1 cellular context compared by ENCODE assay signal in genomic region chr1:174021611-174022079, GRCh38.
TF ChIP-seq lines count a peak whose summit lies in the region.

No MANE protein-coding gene starts in this region.

TF ChIP-seq in K562, 482 proteins besides CTCF, POLR2A, EP300 and RAD21 (continued from another document and continues in another):
- TF ChIP-seq GTF3C2 (IDR thresholded peaks at IDR 0.05; ENCODE audit: borderline replicate concordance, extremely low read depth, insufficient read length) (no peak), GABPB2 (CRISPR knock-in tag; conservative IDR thresholded peaks at IDR 0.05) (no peak), KDM2B (CRISPR knock-in tag; IDR thresholded peaks at IDR 0.05) (no peak), NONO (IDR thresholded peaks at IDR 0.05; ENCODE audit: low read depth in 2 of 2, low read length in 1 of 2) (no peak), NCOA4 (IDR thresholded peaks at IDR 0.05; ENCODE audit: partially characterized antibody) (no peak), NFYB (IDR thresholded peaks at IDR 0.05; ENCODE audit: extremely low read depth, insufficient read length) (no peak), PRDM10 (IDR thresholded peaks at IDR 0.05; ENCODE audit: partially characterized antibody) (no peak), TARDBP (IDR thresholded peaks at IDR 0.05) (no peak), ZNF79 (CRISPR knock-in tag; IDR thresholded peaks at IDR 0.05; ENCODE audit: low read depth) (no peak), MED1 (CRISPR knock-in tag; IDR thresholded peaks at IDR 0.05; ENCODE audit: borderline replicate concordance) (no peak), ILF3 (IDR thresholded peaks at IDR 0.05; ENCODE audit: borderline replicate concordance) (no peak), SNIP1 (IDR thresholded peaks at IDR 0.05; ENCODE audit: low read depth) (no peak), ZC3H4 (CRISPR knock-in tag; IDR thresholded peaks at IDR 0.05; ENCODE audit: borderline replicate concordance) (peak; percentile 88; the same call in 1 of the 2 replicates), TBL1XR1 (IDR thresholded peaks at IDR 0.05; ENCODE audit: low read length in 2 of 2) (no peak), ZMIZ1 (IDR thresholded peaks at IDR 0.05; ENCODE audit: low read depth in 2 of 2, low read length in 2 of 2) (no peak), KAT8 (IDR thresholded peaks at IDR 0.05; ENCODE audit: low read depth) (no peak), HMGN3 (IDR thresholded peaks at IDR 0.05; ENCODE audit: borderline replicate concordance, extremely low read depth, insufficient read length, low read depth, low read length) (peak; percentile 15), ZNF445 (CRISPR knock-in tag; IDR thresholded peaks at IDR 0.05; ENCODE audit: low read depth) (no peak), KDM4B (IDR thresholded peaks at IDR 0.05; ENCODE audit: borderline replicate concordance in 2 of 2, low read depth in 1 of 2) (0 out of 4 replicates have a peak, but pooled peaks of 1 of the 2 experiments have one; percentile 22), SRSF3 (IDR thresholded peaks at IDR 0.05; ENCODE audit: insufficient read depth, low read length) (no peak), KLF6 (CRISPR knock-in tag; IDR thresholded peaks at IDR 0.05; ENCODE audit: borderline replicate concordance) (no peak), RREB1 (CRISPR knock-in tag; IDR thresholded peaks at IDR 0.05) (no peak), ERF (CRISPR knock-in tag; IDR thresholded peaks at IDR 0.05) (no peak), FOXJ3 (CRISPR knock-in tag; IDR thresholded peaks at IDR 0.05) (no peak), DMBX1 (CRISPR knock-in tag; IDR thresholded peaks at IDR 0.05; ENCODE audit: borderline replicate concordance) (no peak), STAG1 (CRISPR knock-in tag; IDR thresholded peaks at IDR 0.05; ENCODE audit: borderline replicate concordance) (peak; percentile 7), TGIF2 (CRISPR knock-in tag; IDR thresholded peaks at IDR 0.05) (peak; percentile 93; the same call in 1 of the 2 replicates), ZFP30 (CRISPR knock-in tag; IDR thresholded peaks at IDR 0.05; ENCODE audit: borderline replicate concordance) (no peak), ZBTB1 (CRISPR knock-in tag; IDR thresholded peaks at IDR 0.05; ENCODE audit: borderline replicate concordance, low read depth) (peak; percentile 86), NUFIP1 (IDR thresholded peaks at IDR 0.05; ENCODE audit: partially characterized antibody) (no peak), CBX1 (IDR thresholded peaks at IDR 0.05; ENCODE audit: low read depth) (peak; percentile 32; the same call in 1 of the 2 replicates), ZNF586 (CRISPR knock-in tag; conservative IDR thresholded peaks at IDR 0.05) (no peak), CCNT2 (IDR thresholded peaks at IDR 0.05; ENCODE audit: borderline replicate concordance, extremely low read depth, insufficient read length, low read depth, low read length) (peak; percentile 42), CREB3 (tag; conservative IDR thresholded peaks at IDR 0.05; ENCODE audit: low read depth) (no peak), BRF1 (IDR thresholded peaks at IDR 0.05; ENCODE audit: borderline replicate concordance, extremely low read depth, insufficient read length) (no peak), SLC30A9 (CRISPR knock-in tag; IDR thresholded peaks at IDR 0.05) (no peak), ADNP (tag; IDR thresholded peaks at IDR 0.05) (no peak), ZBTB5 (IDR thresholded peaks at IDR 0.05) (no peak), NFIX (CRISPR knock-in tag; IDR thresholded peaks at IDR 0.05; ENCODE audit: low read depth) (no peak), ZNF324 (CRISPR knock-in tag; IDR thresholded peaks at IDR 0.05) (no peak), ZNF395 (CRISPR knock-in tag; IDR thresholded peaks at IDR 0.05) (no peak), COPS2 (conservative IDR thresholded peaks at IDR 0.05) (no peak)
